Comparison of ENCODE assay signal across 19 cellular contexts in genomic region chr2:150421252-150421651, GRCh38.
A peak's percentile ranks its signal among the peaks of the same experiment; 100 is the strongest.
DNase-seq lines count a peak whose midpoint lies in the region; ATAC-seq, FAIRE-seq and TF ChIP-seq lines count a peak whose summit lies in the region.
"Had no signal": no experiment of that assay in that cellular context is flagged by ENCODE, and none has a peak within 500 bp of the region (broad histone marks: within the 10 kb centered on the region; RNA-seq: fewer than 3 reads in every experiment).

No MANE protein-coding gene starts in this region.

- no peak overlapping the region for H3K27ac Mint-ChIP-seq in stimulated activated naive B cell treated with anti-CD40 and anti-IgM and Interleukin-4, amounts not matched to agents 10 μg/mL and 1 μg/mL and 100 μg/mL, for 72 hours

- H3K27ac ChIP-seq in colonic mucosa = peak overlapping the region; percentile 48
- H3K27ac ChIP-seq in small intestine (ENCODE audit: low read depth in 1 of 2, low read length in 1 of 2) = no peak overlapping the region
- no peak overlapping the region for H3K27ac ChIP-seq in esophagus squamous epithelium
- H3K27ac ChIP-seq: GM23248 had no signal

- no peaks in the 10 kb centered on the region for H3K4me1 ChIP-seq in colonic mucosa
- peaks cover 2 to 5% of the 10 kb centered on the region in 2 donors for H3K4me1 ChIP-seq in small intestine (ENCODE audit: control insufficient read depth in 2 of 2, insufficient read depth in 1 of 2, low read depth in 1 of 2, low read length in 1 of 2)
- H3K4me1 ChIP-seq in esophagus squamous epithelium = no peaks in the 10 kb centered on the region

- H3K9me3 ChIP-seq in colonic mucosa (no peaks in the 10 kb centered on the region), small intestine (ENCODE audit: control insufficient read depth, low read depth) (no peaks in the 10 kb centered on the region), esophagus squamous epithelium (no peaks in the 10 kb centered on the region)

- H3K4me3 ChIP-seq in colonic mucosa = no peak overlapping the region
- no peak overlapping the region for H3K4me3 ChIP-seq in small intestine (ENCODE audit: low read depth in 1 of 2, low read length in 2 of 2)
- H3K4me3 ChIP-seq in esophagus squamous epithelium = no peak overlapping the region
- H3K4me3 ChIP-seq: GM23248 had no signal

- TF ChIP-seq CTCF in colonic mucosa (IDR thresholded peaks at IDR 0.05) = no peak
- TF ChIP-seq CTCF in esophagus squamous epithelium (IDR thresholded peaks at IDR 0.05) = no peak

- H3K27me3 ChIP-seq in colonic mucosa = no peaks in the 10 kb centered on the region
- H3K27me3 ChIP-seq in small intestine (ENCODE audit: control insufficient read depth in 2 of 2, insufficient read depth in 2 of 2, low read length in 2 of 2) = no peaks in the 10 kb centered on the region
- no peaks in the 10 kb centered on the region for H3K27me3 ChIP-seq in esophagus squamous epithelium

- H3K27me3 Mint-ChIP-seq in stimulated activated naive B cell treated with anti-CD40 and anti-IgM and Interleukin-4, amounts not matched to agents 10 μg/mL and 1 μg/mL and 100 μg/mL, for 72 hours = no peaks in the 10 kb centered on the region
- H3K27me3 Mint-ChIP-seq: CD4-positive, alpha-beta memory T cell had no signal

- TF ChIP-seq POLR2A in esophagus squamous epithelium (IDR thresholded peaks at IDR 0.05) = no peak

- H3K9ac ChIP-seq in colonic mucosa (ENCODE audit: low read depth in 2 of 2, low read length in 2 of 2) = no peak overlapping the region
- H3K9ac ChIP-seq: GM23248 had no signal

- H3K4me1 Mint-ChIP-seq in stimulated activated naive B cell treated with anti-CD40 and anti-IgM and Interleukin-4, amounts not matched to agents 10 μg/mL and 1 μg/mL and 100 μg/mL, for 72 hours = no peaks in the 10 kb centered on the region
- H3K4me1 Mint-ChIP-seq: CD4-positive, alpha-beta memory T cell had no signal

- peaks cover 0 to under 1% of the 10 kb centered on the region in 2 donors for H3K9me3 Mint-ChIP-seq in stimulated activated naive B cell treated with anti-CD40 and anti-IgM and Interleukin-4, amounts not matched to agents 10 μg/mL and 1 μg/mL and 100 μg/mL, for 72 hours

- ATAC-seq in stimulated activated naive B cell treated with anti-CD40 and anti-IgM and Interleukin-4, amounts not matched to agents 10 μg/mL and 1 μg/mL and 100 μg/mL, for 72 hours (replicated peaks) = no peak

- FAIRE-seq in small intestine (lab: Jason Lieb, UNC) = peak; percentile 53
- FAIRE-seq: G401.6, GM12892, GM19239, H1 had no signal

- no peaks in the 10 kb centered on the region for H3K36me3 ChIP-seq in colonic mucosa
- H3K36me3 ChIP-seq in small intestine (ENCODE audit: control insufficient read depth in 2 of 2, insufficient read depth in 2 of 2, low read length in 2 of 2) = no peaks in the 10 kb centered on the region
- H3K36me3 ChIP-seq in esophagus squamous epithelium = no peaks in the 10 kb centered on the region

- DNase-seq in LoVo (ENCODE audit: low spot score) (peak; percentile 9), colonic mucosa (no peak), small intestine (peak; percentile 76), putamen (ENCODE audit: low spot score) (no peak), esophagus squamous epithelium (lab: John Stamatoyannopoulos, UW) (no peak)
- DNase-seq in stimulated activated naive B cell treated with anti-CD40 and anti-IgM and Interleukin-4, amounts not matched to agents 10 μg/mL and 1 μg/mL and 100 μg/mL, for 72 hours = no peak
- DNase-seq: C1 segment of cervical spinal cord; Calu3; CD4-positive, alpha-beta memory T cell; COR-L47; DMS53; DMS79 treated with DMSO at 0.1 percent for 48 hours; GM23248; H7; HCEC 1CT had no signal

- intact Hi-C loops in colonic mucosa (cut with DNase I) (no loop called here), esophagus squamous epithelium (cut with DNase I) (no loop called here)

- no peaks in the 10 kb centered on the region for H3K36me3 Mint-ChIP-seq in stimulated activated naive B cell treated with anti-CD40 and anti-IgM and Interleukin-4, amounts not matched to agents 10 μg/mL and 1 μg/mL and 100 μg/mL, for 72 hours
- H3K36me3 Mint-ChIP-seq: CD4-positive, alpha-beta memory T cell had no signal

- no peak overlapping the region for H3K4me3 Mint-ChIP-seq in stimulated activated naive B cell treated with anti-CD40 and anti-IgM and Interleukin-4, amounts not matched to agents 10 μg/mL and 1 μg/mL and 100 μg/mL, for 72 hours
- H3K4me3 Mint-ChIP-seq: CD4-positive, alpha-beta memory T cell had no signal

Comparison
In these comparisons a context has a peak if more than half of its experiments do, and no peak if none do; other contexts are left out.
1. DNase-seq: peak in LoVo (single experiment) and small intestine (single experiment); none in colonic mucosa (single experiment), putamen (single experiment), esophagus squamous epithelium (single experiment) and stimulated activated naive B cell treated with anti-CD40 and anti-IgM and Interleukin-4, amounts not matched to agents 10 μg/mL and 1 μg/mL and 100 μg/mL, for 72 hours (single experiment).